Comparison of ENCODE assay signal across 20 cellular contexts in the genomic region with DNA sequence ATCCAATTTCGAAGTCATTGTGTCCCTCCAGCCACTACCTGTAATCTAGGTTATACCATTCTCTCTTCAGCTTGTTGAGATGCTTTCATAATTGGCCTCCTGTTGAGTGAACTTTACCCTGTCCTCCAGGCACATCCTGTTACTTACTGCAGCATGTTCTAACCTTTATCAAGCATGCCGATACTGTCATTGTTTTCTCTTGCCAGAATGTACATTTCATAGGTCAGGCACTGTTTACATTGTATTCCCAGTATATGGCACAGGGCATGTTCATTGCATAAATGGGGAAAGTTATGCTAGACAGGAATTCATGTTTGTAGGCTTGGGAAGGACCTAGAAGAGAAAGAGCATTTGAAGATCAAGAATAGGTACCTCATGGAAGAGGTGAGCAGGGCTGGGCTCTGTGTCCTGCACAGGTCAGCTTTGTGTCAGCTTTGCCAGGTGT. TPM values are rescaled to one million over a fixed set of nuclear protein-coding genes. Genes with fewer than 3 reads are reported as not detected.
DNase-seq lines count a peak whose midpoint lies in the region; ATAC-seq, FAIRE-seq and TF ChIP-seq lines count a peak whose summit lies in the region.
"Had no signal": no experiment of that assay in that cellular context is flagged by ENCODE, and none has a peak within 500 bp of the region (broad histone marks: within the 10 kb centered on the region; RNA-seq: fewer than 3 reads in every experiment).

No MANE protein-coding gene starts in this region.

- no peaks in the 10 kb centered on the region for H3K9me1 ChIP-seq in endothelial cell of umbilical vein (replicated peaks; ENCODE audit: control insufficient read depth, extremely low read depth, insufficient read depth, low read length)

- H3K9ac ChIP-seq in endothelial cell of umbilical vein (replicated peaks; ENCODE audit: extremely low read depth, insufficient read depth, low read length) = no peak overlapping the region

- H3K27me3 Mint-ChIP-seq in progenitor cell of endocrine pancreas = no peaks in the 10 kb centered on the region

- H3K36me3 ChIP-seq in HEK293 (ENCODE audit: control insufficient read depth in 2 of 2, insufficient read depth in 1 of 2, low read length in 2 of 2) (no peaks in the 10 kb centered on the region; a peak in 1 of 3 replicates), endothelial cell of umbilical vein (ENCODE audit: control insufficient read depth in 2 of 2, extremely low read depth in 1 of 2, insufficient read depth in 2 of 2, low read length in 2 of 2) (no peaks in the 10 kb centered on the region), BE2C (no peaks in the 10 kb centered on the region)
- H3K36me3 ChIP-seq: left lung, neutrophil, spleen had no signal

- POLR2A ChIA-PET in HEK293 (lab: Yijun Ruan, JAX) (no interaction called here), endothelial cell of umbilical vein (lab: Charles Lee) (no interaction called here)

- H3K9me3 ChIP-seq in HEK293 (ENCODE audit: control insufficient read depth, insufficient read depth, low read depth, low read length) = no peaks in the 10 kb centered on the region
- no peaks in the 10 kb centered on the region for H3K9me3 ChIP-seq in endothelial cell of umbilical vein (replicated peaks; ENCODE audit: control insufficient read depth, insufficient read depth, low read length)
- no peaks in the 10 kb centered on the region for H3K9me3 ChIP-seq in BE2C
- H3K9me3 ChIP-seq: left lung, neutrophil, spleen had no signal

- dilution Hi-C loops in endothelial cell of umbilical vein (cut with MboI; ENCODE audit: extremely low pct_ligation_motif_present, low sequenced_read_pairs) = no loop called here

- no peak overlapping the region for H3K4me2 ChIP-seq in endothelial cell of umbilical vein (ENCODE audit: insufficient read depth, low read length)

- no peaks in the 10 kb centered on the region for H3K79me2 ChIP-seq in endothelial cell of umbilical vein (ENCODE audit: control insufficient read depth, insufficient read depth, low read length)

- H3K4me3 ChIP-seq in HEK293 (ENCODE audit: low read depth, low read length) (no peak overlapping the region), endothelial cell of umbilical vein (replicated peaks in 1 of 3; ENCODE audit: insufficient read depth in 1 of 3, low read depth in 1 of 3, low read length in 3 of 3) (no peak overlapping the region), BE2C (ENCODE audit: low read depth, low read length) (no peak overlapping the region)
- H3K4me3 ChIP-seq: left lung, spleen had no signal

- no peak for TF ChIP-seq POLR2A in endothelial cell of umbilical vein (IDR thresholded peaks at IDR 0.05; ENCODE audit: low read depth, low read length)

- no peak for ATAC-seq in GM21423 (IDR thresholded peaks at IDR 0.05; ENCODE audit: unreplicated experiment)
- ATAC-seq: activated naive CD4-positive, alpha-beta T cell treated with anti-CD3 and anti-CD28 coated beads, Interleukin-2, amount 50 U/mL, for 72 hours; left lung had no signal

- TF ChIP-seq CTCF in HEK293 (tag by site-specific recombination; IDR thresholded peaks at IDR 0.05) = no peak
- no peak for TF ChIP-seq CTCF in endothelial cell of umbilical vein (IDR thresholded peaks at IDR 0.05; ENCODE audit: extremely low read depth in 1 of 2, insufficient read depth in 1 of 2, low read depth in 1 of 2, low read length in 2 of 2)
- TF ChIP-seq CTCF in progenitor cell of endocrine pancreas (IDR thresholded peaks at IDR 0.05; ENCODE audit: unreplicated experiment) = no peak
- TF ChIP-seq CTCF in BE2C (IDR thresholded peaks at IDR 0.05; ENCODE audit: low read depth, low read length) = no peak

- H3K36me3 Mint-ChIP-seq in progenitor cell of endocrine pancreas (ENCODE audit: insufficient read depth) = peaks cover 9% of the 10 kb centered on the region
- H3K36me3 Mint-ChIP-seq: activated naive CD4-positive, alpha-beta T cell treated with anti-CD3 and anti-CD28 coated beads, Interleukin-2, amount 50 U/mL, for 72 hours had no signal

- intact Hi-C loops in endothelial cell of umbilical vein (cut with micrococcal nuclease) = no loop called here

- peak; percentile 52 for FAIRE-seq in endothelial cell of umbilical vein (lab: Jason Lieb, UNC)

- H3K27ac Mint-ChIP-seq in progenitor cell of endocrine pancreas = peak overlapping the region; percentile 11
- H3K27ac Mint-ChIP-seq: activated naive CD4-positive, alpha-beta T cell treated with anti-CD3 and anti-CD28 coated beads, Interleukin-2, amount 50 U/mL, for 72 hours; activated T-helper 1 cell treated with anti-CD3 and anti-CD28 coated beads, Interleukin-12 subunit alpha, Interleukin-12 subunit beta, Interleukin-2, Interleukin-4 antibody, amounts not matched to agents 30 ng/mL and 10 ng/mL and 1 ng/mL, durations not matched to agents 14 hours and 24 hours and 36 hours had no signal

- H2AFZ ChIP-seq in endothelial cell of umbilical vein (ENCODE audit: low read depth, low read length) = no peak overlapping the region

- CTCF ChIA-PET in HEK293 (lab: Yijun Ruan, JAX) (interaction anchor here (0.7 to 1.0 kb wide), 2 partner anchors 48 to 63 kb away, joined by 3 to 4 read pairs; no protein-coding TSS in a partner anchor), endothelial cell of umbilical vein (lab: Charles Lee) (interaction anchor here (1.4 kb wide), 1 partner anchor 136 kb away, joined by 4 read pairs; no protein-coding TSS in a partner anchor)

- peaks cover 27% of the 10 kb centered on the region for H3K4me1 ChIP-seq in HEK293 (ENCODE audit: control insufficient read depth, insufficient read depth, low read length)
- H3K4me1 ChIP-seq in endothelial cell of umbilical vein (ENCODE audit: control insufficient read depth, extremely low read depth, insufficient read depth, low read length) = peaks cover 26% of the 10 kb centered on the region
- H3K4me1 ChIP-seq in BE2C = no peaks in the 10 kb centered on the region
- H3K4me1 ChIP-seq: left lung, spleen had no signal

- H4K20me1 ChIP-seq in endothelial cell of umbilical vein (replicated peaks; ENCODE audit: control insufficient read depth, extremely low read depth, insufficient read depth, low read length) = no peaks in the 10 kb centered on the region

- peaks cover 30% of the 10 kb centered on the region for H3K4me1 Mint-ChIP-seq in progenitor cell of endocrine pancreas (ENCODE audit: low read depth)

- no peak overlapping the region for H3K27ac ChIP-seq in HEK293 (ENCODE audit: extremely low read depth, low read depth, low read length)
- H3K27ac ChIP-seq in endothelial cell of umbilical vein (ENCODE audit: insufficient read depth, low read depth, low read length) = no peak overlapping the region
- H3K27ac ChIP-seq: left lung, neutrophil, spleen had no signal

- DNase-seq in NCI-H2227 treated with DMSO at 0.1 percent for 48 hours (lab: John Stamatoyannopoulos, UW) (peak; percentile 17), endothelial cell of umbilical vein (ENCODE audit: low read depth, low spot score) (no peak), progenitor cell of endocrine pancreas (ENCODE audit: low spot score, unreplicated experiment) (no peak), midbrain (lab: John Stamatoyannopoulos, UW) (no peak), BE2C (no peak), NCI-H2171 (lab: John Stamatoyannopoulos, UW) (no peak)
- DNase-seq: activated CD4-positive, alpha-beta T cell treated with anti-CD3 and anti-CD28 coated beads for 48 hours; cerebellar nuclear complex; EL; glutamatergic neuron; HCEC 1CT; left lung; NCI-H1105; spleen; stimulated activated CD4-positive, alpha-beta T cell treated with anti-CD3 and anti-CD28 coated beads, Interleukin-4, amount 100 ng/mL, for 4 hours had no signal

- H3K9me3 Mint-ChIP-seq in progenitor cell of endocrine pancreas (ENCODE audit: low read depth) = no peaks in the 10 kb centered on the region
- H3K9me3 Mint-ChIP-seq: activated naive CD4-positive, alpha-beta T cell treated with anti-CD3 and anti-CD28 coated beads, Interleukin-2, amount 50 U/mL, for 72 hours; activated T-helper 1 cell treated with anti-CD3 and anti-CD28 coated beads, Interleukin-12 subunit alpha, Interleukin-12 subunit beta, Interleukin-2, Interleukin-4 antibody, amounts not matched to agents 30 ng/mL and 10 ng/mL and 1 ng/mL, durations not matched to agents 14 hours and 24 hours and 36 hours had no signal

- H3K4me3 Mint-ChIP-seq in progenitor cell of endocrine pancreas (ENCODE audit: low read depth) = no peak overlapping the region
- H3K4me3 Mint-ChIP-seq: activated T-helper 1 cell treated with anti-CD3 and anti-CD28 coated beads, Interleukin-12 subunit alpha, Interleukin-12 subunit beta, Interleukin-2, Interleukin-4 antibody, amounts not matched to agents 30 ng/mL and 10 ng/mL and 1 ng/mL, durations not matched to agents 14 hours and 24 hours and 36 hours had no signal

- BruUV-seq in endothelial cell of umbilical vein (replicated peaks; lab: Mats Ljungman, UMichigan) = no TSS peak

- H3K27me3 ChIP-seq in endothelial cell of umbilical vein (ENCODE audit: control insufficient read depth in 2 of 2, insufficient read depth in 2 of 2, low read length in 2 of 2) (no peaks in the 10 kb centered on the region), BE2C (no peaks in the 10 kb centered on the region)
- H3K27me3 ChIP-seq: left lung had no signal

TF ChIP-seq in HEK293, 187 proteins besides CTCF, POLR2A, EP300 and RAD21 (continues in another document):
- TF ChIP-seq MEIS1 (CRISPR knock-in tag; IDR thresholded peaks at IDR 0.05; ENCODE audit: borderline replicate concordance) (no peak), ZSCAN30 (tag by site-specific recombination; IDR thresholded peaks at IDR 0.05) (no peak), SCRT1 (tag by site-specific recombination; IDR thresholded peaks at IDR 0.05; ENCODE audit: borderline replicate concordance) (peak; percentile 37; the same call in 1 of the 2 replicates), SCRT2 (tag by site-specific recombination; IDR thresholded peaks at IDR 0.05) (0 out of 2 replicates have a peak, but pooled peaks have one; percentile 36)

TF ChIP-seq in endothelial cell of umbilical vein, 7 proteins besides CTCF, POLR2A, EP300 and RAD21 (continues in another document):
- TF ChIP-seq FOS (IDR thresholded peaks at IDR 0.05; ENCODE audit: borderline replicate concordance, insufficient read depth, low read length) (no peak), GATA2 (IDR thresholded peaks at IDR 0.05; ENCODE audit: insufficient read depth, insufficient read length, low read depth, low read length) (no peak), MYC (IDR thresholded peaks at IDR 0.05; ENCODE audit: low read depth, low read length) (no peak)

RNA-seq across cellular contexts. Expression of a gene that starts 10.2 kb away (rescaled TPM):
- 10.7 and 12.2 TPM in 2 replicates for total RNA-seq in endothelial cell of umbilical vein
- 2.2 and 3.2 TPM in 2 replicates for polyA plus RNA-seq in endothelial cell of umbilical vein
- 1.8 and 2.4 TPM in 2 replicates for polyA plus RNA-seq in endothelial cell of umbilical vein (2011; cell fraction: cytosol; rRNA removed)
- polyA plus RNA-seq in endothelial cell of umbilical vein (2011; cell fraction: nucleus; rRNA removed) = 1.4 and 1.7 TPM in 2 replicates
- 6.4 and 10.0 TPM in 2 replicates for polyA plus RNA-seq in endothelial cell of umbilical vein (2012)
- 4.5 and 8.7 TPM in 2 replicates for polyA minus RNA-seq in endothelial cell of umbilical vein
- polyA minus RNA-seq in endothelial cell of umbilical vein (2011; cell fraction: cytosol; rRNA and poly(A)+ RNA removed) = 27.5 TPM
- polyA minus RNA-seq in endothelial cell of umbilical vein (2011; cell fraction: nucleus; rRNA and poly(A)+ RNA removed) = 5.5 and 6.2 TPM in 2 replicates
- 58.1 and 65.9 TPM in 2 replicates for total RNA-seq in progenitor cell of endocrine pancreas
- 1.4 TPM for polyA plus RNA-seq in BE2C (2012; ENCODE audit: insufficient read depth, insufficient read length, low read depth)
